Comparison of ENCODE assay signal across 11 cellular contexts in genomic region chr10:69321037-69321715, GRCh38. TPM values are rescaled to one million over a fixed set of nuclear protein-coding genes. Genes with fewer than 3 reads are reported as not detected.
DNase-seq lines count a peak whose midpoint lies in the region; ATAC-seq and TF ChIP-seq lines count a peak whose summit lies in the region.
"Had no signal": no experiment of that assay in that cellular context is flagged by ENCODE, and none has a peak within 500 bp of the region (broad histone marks: within the 10 kb centered on the region; RNA-seq: fewer than 3 reads in every experiment).

No MANE protein-coding gene starts in this region.

- H2AFZ ChIP-seq in IMR-90 (replicated peaks; ENCODE audit: low read length, poor library complexity) = no peak overlapping the region

- no TSS peak for BruUV-seq in A673 (replicated peaks; lab: Mats Ljungman, UMichigan)
- BruUV-seq in IMR-90 (replicated peaks; lab: Mats Ljungman, UMichigan) = no TSS peak

- POLR2A ChIA-PET in A673 (lab: Charles Lee; ENCODE audit: low non-redundant PET) = no interaction called here
- POLR2A ChIA-PET in IMR-90 (lab: Charles Lee; ENCODE audit: unreplicated experiment) = no interaction called here

- no peak overlapping the region for H3K56ac ChIP-seq in IMR-90 (ENCODE audit: extremely low read depth, insufficient read depth, low read length)

- H3K9me3 Mint-ChIP-seq in brain (peaks cover 0 to 6% (median 0%) of the 10 kb centered on the region in 5 experiments), mesothelial cell of epicardium (no peaks in the 10 kb centered on the region)

- H3K27me3 Mint-ChIP-seq in brain (peaks cover 10% of the 10 kb centered on the region), mesothelial cell of epicardium (ENCODE audit: low read depth) (no peaks in the 10 kb centered on the region)

- in situ Hi-C loops in IMR-90 (cut with MboI; ENCODE audit: low sequenced_read_pairs) = no loop called here

- no peak overlapping the region for H3K18ac ChIP-seq in IMR-90 (ENCODE audit: low read depth, low read length)

- H3K27ac ChIP-seq in A673 (ENCODE audit: low read depth, low read length, poor library complexity, severe bottlenecking) = peak overlapping the region; percentile 5
- no peak overlapping the region for H3K27ac ChIP-seq in IMR-90 (ENCODE audit: insufficient read depth, low read length)
- no peak overlapping the region for H3K27ac ChIP-seq in body of pancreas

- TF ChIP-seq CTCF in A673 (conservative IDR thresholded peaks at IDR 0.05; ENCODE audit: low read depth, low read length) (no peak), IMR-90 (conservative IDR thresholded peaks at IDR 0.05; ENCODE audit: low read depth, low read length) (no peak), brain (conservative IDR thresholded peaks at IDR 0.05) (no peak), mesothelial cell of epicardium (IDR thresholded peaks at IDR 0.05; ENCODE audit: unreplicated experiment) (no peak), body of pancreas (IDR thresholded peaks at IDR 0.05) (no peak)

- H2AK9ac ChIP-seq in IMR-90 (replicated peaks; ENCODE audit: low read depth, low read length, poor library complexity) = peak overlapping the region; percentile 80

- H4K91ac ChIP-seq in IMR-90 (ENCODE audit: insufficient read depth, low read depth, low read length) = no peak overlapping the region

- H3K9me1 ChIP-seq in IMR-90 (ENCODE audit: insufficient read depth, low read length) = peaks cover 36% of the 10 kb centered on the region

- H2BK20ac ChIP-seq in IMR-90 (ENCODE audit: low read depth, low read length) = no peak overlapping the region

- H4K8ac ChIP-seq in IMR-90 (ENCODE audit: low read depth in 2 of 2, low read length in 2 of 2) = no peak overlapping the region

- TF ChIP-seq POLR2A in IMR-90 (IDR thresholded peaks at IDR 0.05; ENCODE audit: low read depth, low read length) (no peak), body of pancreas (IDR thresholded peaks at IDR 0.05) (no peak)

- no peak overlapping the region for H4K5ac ChIP-seq in IMR-90 (ENCODE audit: low read depth, low read length)

- H3K9me3 ChIP-seq in A673 (ENCODE audit: low read depth, low read length, poor library complexity, severe bottlenecking) (no peaks in the 10 kb centered on the region), IMR-90 (ENCODE audit: control insufficient read depth, insufficient read depth, low read length) (no peaks in the 10 kb centered on the region), body of pancreas (no peaks in the 10 kb centered on the region)
- H3K9me3 ChIP-seq: HAP-1, spleen had no signal

- ATAC-seq in IMR-90 (ENCODE audit: low read depth) (no peak), body of pancreas (no peak), HG03520 (IDR thresholded peaks at IDR 0.05; ENCODE audit: unreplicated experiment) (no peak)

- no peak overlapping the region for H3K14ac ChIP-seq in IMR-90 (replicated peaks; ENCODE audit: low read depth, low read length)

- DNase-seq in A673 (ENCODE audit: low spot score) (no peak), IMR-90 (no peak), mesothelial cell of epicardium (ENCODE audit: low spot score in 2 of 2, unreplicated experiment in 2 of 2) (no peak), body of pancreas (no peak), NCI-H2029 (lab: John Stamatoyannopoulos, UW) (no peak), NAMALWA (ENCODE audit: low spot score) (no peak)
- DNase-seq: NCI-H1694 had no signal

- H2AK5ac ChIP-seq in IMR-90 (ENCODE audit: low read depth, low read length) = no peak overlapping the region

- H2BK15ac ChIP-seq in IMR-90 (ENCODE audit: low read depth, low read length) = no peak overlapping the region

- H3K36me3 ChIP-seq in A673 (ENCODE audit: insufficient read depth, low read length, poor library complexity, severe bottlenecking) (no peaks in the 10 kb centered on the region), IMR-90 (ENCODE audit: control insufficient read depth, insufficient read depth, low read length) (no peaks in the 10 kb centered on the region), body of pancreas (replicated peaks in 1 of 2; ENCODE audit: insufficient read depth in 1 of 2, low read depth in 2 of 2) (no peaks in the 10 kb centered on the region)

- peaks cover 20 to 72% of the 10 kb centered on the region in 2 experiments for H3K79me1 ChIP-seq in IMR-90 (ENCODE audit: low read depth in 1 of 2, low read length in 2 of 2)

- H4K20me1 ChIP-seq in IMR-90 (ENCODE audit: insufficient read depth, low read length) = peaks cover 54% of the 10 kb centered on the region

- no peak overlapping the region for H2BK5ac ChIP-seq in IMR-90 (ENCODE audit: low read depth, low read length, poor library complexity, severe bottlenecking)

- CTCF ChIA-PET in A673 (lab: Charles Lee) (interaction anchor here (0.5 kb wide), 1 partner anchor 128 kb away, joined by 3 read pairs; no protein-coding TSS in a partner anchor), IMR-90 (lab: Yijun Ruan, JAX) (no interaction called here)

- H3K9ac ChIP-seq in IMR-90 (ENCODE audit: low read depth, low read length) = no peak overlapping the region

- H3K4me3 ChIP-seq in A673 (ENCODE audit: low read depth, low read length, poor library complexity, severe bottlenecking) (no peak overlapping the region), IMR-90 (ENCODE audit: insufficient read depth, low read depth, low read length) (no peak overlapping the region), body of pancreas (no peak overlapping the region)
- H3K4me3 ChIP-seq: HAP-1 had no signal

- intact Hi-C loops in A673 (cut with micrococcal nuclease; ENCODE audit: unreplicated experiment) (no loop called here), IMR-90 (cut with micrococcal nuclease) (no loop called here), body of pancreas (cut with DNase I) (no loop called here)

- H3K4me3 Mint-ChIP-seq in brain (peak overlapping the region; percentile 92 to 99 (median 97)), mesothelial cell of epicardium (peak overlapping the region; percentile 43)

- H3K4me1 Mint-ChIP-seq in brain = peaks cover 79% of the 10 kb centered on the region
- peaks cover 35% of the 10 kb centered on the region for H3K4me1 Mint-ChIP-seq in mesothelial cell of epicardium

- H2BK120ac ChIP-seq in IMR-90 (ENCODE audit: low read depth, low read length) = no peak overlapping the region

- dilution Hi-C loops in IMR-90 (cut with HindIII; ENCODE audit: low sequenced_read_pairs, unreplicated experiment) = no loop called here

- no peak for TF ChIP-seq RAD21 in IMR-90 (IDR thresholded peaks at IDR 0.05; ENCODE audit: low read length)

- no peak overlapping the region; the same call in 1 of the 2 replicates for H3K4me2 ChIP-seq in IMR-90 (ENCODE audit: low read depth, low read length)

- H3K27ac Mint-ChIP-seq in brain (peak overlapping the region; percentile 39 to 75 (median 51)), mesothelial cell of epicardium (peak overlapping the region; percentile 30)

- H3K4me1 ChIP-seq in A673 (ENCODE audit: insufficient read depth, low read length, poor library complexity, severe bottlenecking) (peaks cover 34% of the 10 kb centered on the region), IMR-90 (ENCODE audit: control insufficient read depth, insufficient read depth, low read length) (peaks cover 27% of the 10 kb centered on the region), body of pancreas (peaks cover 37% of the 10 kb centered on the region)

- WGBS in IMR-90 (ENCODE audit: extremely low coverage in 2 of 2, insufficient read length in 1 of 2), 2 experiments = no CpG with 5 or more reads among the region's 10 CpGs
- 77 to 79% methylated on average over 8 to 10 of the region's 10 CpGs for WGBS in body of pancreas, 2 donors

- H3K36me3 Mint-ChIP-seq in brain (peaks cover 5% of the 10 kb centered on the region), mesothelial cell of epicardium (no peaks in the 10 kb centered on the region)

- no peaks in the 10 kb centered on the region for H3K27me3 ChIP-seq in A673 (replicated peaks; ENCODE audit: insufficient read depth, low read depth, low read length, poor library complexity)
- no peaks in the 10 kb centered on the region for H3K27me3 ChIP-seq in IMR-90 (ENCODE audit: control insufficient read depth, insufficient read depth, low read length)
- H3K27me3 ChIP-seq in body of pancreas = no peaks in the 10 kb centered on the region
- H3K27me3 ChIP-seq: spleen had no signal

- H3K23ac ChIP-seq in IMR-90 (ENCODE audit: low read depth, low read length) = no peak overlapping the region

- H3K4ac ChIP-seq in IMR-90 (ENCODE audit: low read depth, low read length) = no peak overlapping the region

TF ChIP-seq in IMR-90, 13 proteins besides CTCF, POLR2A, EP300 and RAD21:
- TF ChIP-seq CEBPB (IDR thresholded peaks at IDR 0.05; ENCODE audit: low read depth, low read length) = 0 out of 2 replicates have a peak, but pooled peaks have one; percentile 29
- TF ChIP-seq MAFK (IDR thresholded peaks at IDR 0.05; ENCODE audit: low read depth, low read length) = no peak

RNA-seq across cellular contexts. Expression of gene HK1, which starts 42.9 kb away (rescaled TPM):
- total RNA-seq in A673 (2021) (106 and 107 TPM in 2 replicates), IMR-90 (2012; rRNA removed) (90.5 and 107 TPM in 2 replicates), mesothelial cell of epicardium (61.8 to 68.7 TPM (median 65.6 TPM) in 3 replicates), body of pancreas (10 to 100 TPM; 15.8 to 17.1 TPM)
- polyA plus RNA-seq in IMR-90 (2012; rRNA removed) (47.7 and 53.7 TPM in 2 replicates), brain (ENCODE audit: insufficient read depth, low read depth, low replicate concordance) (116 TPM)
- polyA plus RNA-seq in IMR-90 (2012; cell fraction: cytosol; rRNA removed) = 31.0 and 34.7 TPM in 2 replicates
- polyA plus RNA-seq in IMR-90 (2012; cell fraction: nucleus; rRNA removed; ENCODE audit: low replicate concordance) = 30.4 and 36.1 TPM in 2 replicates
